1 cellular context compared by ENCODE assay signal in genomic region chr14:100155049-100155621, GRCh38.
TF ChIP-seq lines count a peak whose summit lies in the region.

No MANE protein-coding gene starts in this region.

TF ChIP-seq in WTC11, 78 proteins besides CTCF, POLR2A, EP300 and RAD21 (continued from another document):
- TF ChIP-seq, protein P1, sequence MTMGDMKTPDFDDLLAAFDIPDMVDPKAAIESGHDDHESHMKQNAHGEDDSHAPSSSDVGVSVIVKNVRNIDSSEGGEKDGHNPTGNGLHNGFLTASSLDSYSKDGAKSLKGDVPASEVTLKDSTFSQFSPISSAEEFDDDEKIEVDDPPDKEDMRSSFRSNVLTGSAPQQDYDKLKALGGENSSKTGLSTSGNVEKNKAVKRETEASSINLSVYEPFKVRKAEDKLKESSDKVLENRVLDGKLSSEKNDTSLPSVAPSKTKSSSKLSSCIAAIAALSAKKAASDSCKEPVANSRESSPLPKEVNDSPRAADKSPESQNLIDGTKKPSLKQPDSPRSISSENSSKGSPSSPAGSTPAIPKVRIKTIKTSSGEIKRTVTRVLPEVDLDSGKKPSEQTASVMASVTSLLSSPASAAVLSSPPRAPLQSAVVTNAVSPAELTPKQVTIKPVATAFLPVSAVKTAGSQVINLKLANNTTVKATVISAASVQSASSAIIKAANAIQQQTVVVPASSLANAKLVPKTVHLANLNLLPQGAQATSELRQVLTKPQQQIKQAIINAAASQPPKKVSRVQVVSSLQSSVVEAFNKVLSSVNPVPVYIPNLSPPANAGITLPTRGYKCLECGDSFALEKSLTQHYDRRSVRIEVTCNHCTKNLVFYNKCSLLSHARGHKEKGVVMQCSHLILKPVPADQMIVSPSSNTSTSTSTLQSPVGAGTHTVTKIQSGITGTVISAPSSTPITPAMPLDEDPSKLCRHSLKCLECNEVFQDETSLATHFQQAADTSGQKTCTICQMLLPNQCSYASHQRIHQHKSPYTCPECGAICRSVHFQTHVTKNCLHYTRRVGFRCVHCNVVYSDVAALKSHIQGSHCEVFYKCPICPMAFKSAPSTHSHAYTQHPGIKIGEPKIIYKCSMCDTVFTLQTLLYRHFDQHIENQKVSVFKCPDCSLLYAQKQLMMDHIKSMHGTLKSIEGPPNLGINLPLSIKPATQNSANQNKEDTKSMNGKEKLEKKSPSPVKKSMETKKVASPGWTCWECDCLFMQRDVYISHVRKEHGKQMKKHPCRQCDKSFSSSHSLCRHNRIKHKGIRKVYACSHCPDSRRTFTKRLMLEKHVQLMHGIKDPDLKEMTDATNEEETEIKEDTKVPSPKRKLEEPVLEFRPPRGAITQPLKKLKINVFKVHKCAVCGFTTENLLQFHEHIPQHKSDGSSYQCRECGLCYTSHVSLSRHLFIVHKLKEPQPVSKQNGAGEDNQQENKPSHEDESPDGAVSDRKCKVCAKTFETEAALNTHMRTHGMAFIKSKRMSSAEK (CRISPR knock-in tag; IDR thresholded peaks at IDR 0.05; ENCODE audit: borderline replicate concordance) = no peak
TF ChIP-seq in WTC11: peak in this region for 3.
